12 cellular contexts compared by ENCODE assay signal in the genomic region with DNA sequence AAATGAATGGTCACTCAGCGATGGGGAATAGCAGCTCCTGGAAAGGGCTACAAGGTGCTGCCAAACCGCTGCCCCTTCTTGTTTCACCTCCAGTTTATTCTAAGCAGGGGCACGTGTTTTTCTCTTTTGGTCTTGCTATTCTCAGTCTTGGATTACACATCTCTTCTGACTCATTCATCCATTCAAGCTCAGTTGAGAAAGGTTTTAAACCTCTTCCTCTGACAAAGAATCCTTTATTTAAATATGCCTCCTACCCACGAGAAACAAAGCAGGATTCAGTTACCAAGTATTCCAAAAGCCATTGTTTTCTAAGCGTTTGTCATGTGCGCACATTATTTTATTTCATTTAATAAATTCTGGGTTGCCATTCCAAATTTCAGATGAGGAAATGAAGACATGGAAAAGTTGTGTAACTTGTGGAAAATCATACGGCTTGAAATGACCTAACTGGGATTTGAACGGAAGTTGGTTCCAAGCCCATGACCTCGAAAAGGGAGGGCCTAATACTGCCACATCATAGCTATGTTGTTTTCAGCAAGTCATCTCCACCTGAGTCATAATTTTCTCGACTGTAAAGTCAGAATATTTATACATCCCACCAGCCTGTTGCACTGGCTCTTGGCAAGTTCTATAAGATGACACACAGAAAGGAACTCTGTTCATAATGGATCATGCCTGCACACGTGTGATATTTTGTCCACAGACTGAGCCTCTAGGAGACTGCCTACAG.
DNase-seq lines count a peak whose midpoint lies in the region; ATAC-seq and TF ChIP-seq lines count a peak whose summit lies in the region.
"Had no signal": no experiment of that assay in that cellular context is flagged by ENCODE, and none has a peak within 500 bp of the region (broad histone marks: within the 10 kb centered on the region; RNA-seq: fewer than 3 reads in every experiment).

No MANE protein-coding gene starts in this region.

- H3K27me3 ChIP-seq in foreskin keratinocyte (no peaks in the 10 kb centered on the region), gastrocnemius medialis (no peaks in the 10 kb centered on the region)

- intact Hi-C loops in gastrocnemius medialis (cut with DNase I; ENCODE audit: low total_unique reads) = loop anchor here (1.0 kb wide), 1 partner anchor 25 kb away; no protein-coding TSS in a partner anchor

- H3K27ac ChIP-seq in foreskin keratinocyte = peak overlapping the region; percentile 90
- peak overlapping the region; percentile 77 to 81 (median 78) for H3K27ac ChIP-seq in gastrocnemius medialis

- in situ Hi-C loops in gastrocnemius medialis (cut with MboI; ENCODE audit: low sequenced_read_pairs in 4 of 4) = no loop called here

- ATAC-seq in SK-N-SH treated with all-trans-retinoic acid at 6 μM for 48 hours (peak; percentile 83), foreskin keratinocyte (peak; percentile 95), gastrocnemius medialis (peak; percentile 97), HG03280 (IDR thresholded peaks at IDR 0.05; ENCODE audit: unreplicated experiment) (no peak)
- ATAC-seq: activated naive CD8-positive, alpha-beta T cell treated with anti-CD3 and anti-CD28 coated beads, Interleukin-2, amount 50 U/mL, for 24 hours; stimulated activated naive CD8-positive, alpha-beta T cell treated with anti-CD3 and anti-CD28 coated beads, Interleukin-15, amount 100 ng/mL, for 72 hours had no signal

- TF ChIP-seq CTCF in foreskin keratinocyte (conservative IDR thresholded peaks at IDR 0.05) (no peak), gastrocnemius medialis (IDR thresholded peaks at IDR 0.05 in 4 of 5, conservative IDR thresholded peaks at IDR 0.05 in 1 of 5) (no peak), GM10266 (IDR thresholded peaks at IDR 0.05; ENCODE audit: control insufficient read depth, insufficient read depth, low read depth, missing control alignments) (no peak)

- H3K4me1 ChIP-seq in foreskin keratinocyte = peaks cover 8% of the 10 kb centered on the region
- H3K4me1 ChIP-seq in gastrocnemius medialis = peaks cover 0 to 15% of the 10 kb centered on the region in 2 donors

- no peaks in the 10 kb centered on the region for H3K36me3 ChIP-seq in gastrocnemius medialis

- POLR2A ChIA-PET in HEK293T (lab: Yijun Ruan, JAX) = no interaction called here

- CTCF ChIA-PET in HEK293T (lab: Yijun Ruan, JAX) = no interaction called here

- no peak for TF ChIP-seq POLR2A in gastrocnemius medialis (IDR thresholded peaks at IDR 0.05)

- H3K4me3 ChIP-seq in gastrocnemius medialis = peak overlapping the region in 1 of 4 donors; percentile 9

- DNase-seq in ELR (ENCODE audit: low read depth) = peak; percentile 75
- peak; percentile 98 to 99 for DNase-seq in foreskin keratinocyte
- DNase-seq in gastrocnemius medialis = peak; percentile 64 to 80
- no peak for DNase-seq in GM10266 (ENCODE audit: extremely low spot score)
- DNase-seq in HEK293T (ENCODE audit: extremely low spot score) = no peak
- DNase-seq in retina = no peak
- DNase-seq: activated CD4-positive, CD25-positive, alpha-beta regulatory T cell; activated naive CD8-positive, alpha-beta T cell treated with anti-CD3 and anti-CD28 coated beads, Interleukin-2, amount 50 U/mL, for 24 hours; NCI-H2171; stimulated activated naive CD8-positive, alpha-beta T cell treated with anti-CD3 and anti-CD28 coated beads, Interleukin-15, amount 100 ng/mL, for 72 hours had no signal

- no peaks in the 10 kb centered on the region for H3K9me3 ChIP-seq in gastrocnemius medialis

TF ChIP-seq in SK-N-SH treated with all-trans-retinoic acid at 6 μM for 48 hours, 23 proteins besides CTCF, POLR2A, EP300 and RAD21:
- TF ChIP-seq TOX (CRISPR knock-in tag; IDR thresholded peaks at IDR 0.05; ENCODE audit: borderline replicate concordance) (no peak), OSR1 (CRISPR knock-in tag; IDR thresholded peaks at IDR 0.05) (no peak), ZNF8 (CRISPR knock-in tag; IDR thresholded peaks at IDR 0.05) (no peak)

TF ChIP-seq in HEK293T, 16 proteins besides CTCF, POLR2A, EP300 and RAD21:
- TF ChIP-seq BHLHE40 (IDR thresholded peaks at IDR 0.05; ENCODE audit: borderline replicate concordance) = no peak
- TF ChIP-seq, protein P1, sequence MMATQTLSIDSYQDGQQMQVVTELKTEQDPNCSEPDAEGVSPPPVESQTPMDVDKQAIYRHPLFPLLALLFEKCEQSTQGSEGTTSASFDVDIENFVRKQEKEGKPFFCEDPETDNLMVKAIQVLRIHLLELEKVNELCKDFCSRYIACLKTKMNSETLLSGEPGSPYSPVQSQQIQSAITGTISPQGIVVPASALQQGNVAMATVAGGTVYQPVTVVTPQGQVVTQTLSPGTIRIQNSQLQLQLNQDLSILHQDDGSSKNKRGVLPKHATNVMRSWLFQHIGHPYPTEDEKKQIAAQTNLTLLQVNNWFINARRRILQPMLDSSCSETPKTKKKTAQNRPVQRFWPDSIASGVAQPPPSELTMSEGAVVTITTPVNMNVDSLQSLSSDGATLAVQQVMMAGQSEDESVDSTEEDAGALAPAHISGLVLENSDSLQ (IDR thresholded peaks at IDR 0.05) = no peak
- no peak for TF ChIP-seq ARNT (IDR thresholded peaks at IDR 0.05)
- no peak for TF ChIP-seq ZNF384 (IDR thresholded peaks at IDR 0.05)
- no peak for TF ChIP-seq SP1 (IDR thresholded peaks at IDR 0.05)
- no peak for TF ChIP-seq FOXA1 (IDR thresholded peaks at IDR 0.05)
- TF ChIP-seq FOXK2 (IDR thresholded peaks at IDR 0.05) = no peak
- no peak for TF ChIP-seq SUZ12 (IDR thresholded peaks at IDR 0.05)
- TF ChIP-seq CTBP1 (IDR thresholded peaks at IDR 0.05; ENCODE audit: borderline replicate concordance) = no peak

Comparison
In these comparisons a context has a peak if more than half of its experiments do, and no peak if none do; other contexts are left out.
1. DNase-seq: peak in ELR (single experiment), foreskin keratinocyte (2 of 2) and gastrocnemius medialis (2 of 2); none in GM10266 (single experiment), HEK293T (single experiment) and retina (single experiment).